In genomic region chr5:74063346-74063745, GRCh38 we compare ENCODE assay signal across 15 cellular contexts.
DNase-seq lines count a peak whose midpoint lies in the region; ATAC-seq, FAIRE-seq and TF ChIP-seq lines count a peak whose summit lies in the region.
"Had no signal": no experiment of that assay in that cellular context is flagged by ENCODE, and none has a peak within 500 bp of the region (broad histone marks: within the 10 kb centered on the region; RNA-seq: fewer than 3 reads in every experiment).

No MANE protein-coding gene starts in this region.

- no peak overlapping the region for H2AFZ ChIP-seq in astrocyte (ENCODE audit: low read depth, low read length)

- H4K20me1 ChIP-seq in astrocyte (ENCODE audit: insufficient read depth, low read length), result no peaks in the 10 kb centered on the region

- peaks cover 22% of the 10 kb centered on the region for H3K4me1 Mint-ChIP-seq in astrocyte (ENCODE audit: low read depth, unreplicated experiment)

- H3K9me3 Mint-ChIP-seq in astrocyte (ENCODE audit: unreplicated experiment), result no peaks in the 10 kb centered on the region

- no peaks in the 10 kb centered on the region for H3K27me3 Mint-ChIP-seq in astrocyte (ENCODE audit: low read depth, unreplicated experiment)

- peak overlapping the region; percentile 58 for H3K27ac ChIP-seq in astrocyte (ENCODE audit: low read depth, low read length)
- no peak overlapping the region for H3K27ac ChIP-seq in gastrocnemius medialis
- no peak overlapping the region for H3K27ac ChIP-seq in adrenal gland
- H3K27ac ChIP-seq: C4-2B had no signal

- H3K4me2 ChIP-seq in astrocyte (ENCODE audit: low read length) (peak overlapping the region; percentile 45), skeletal muscle satellite cell (ENCODE audit: low read length) (peak overlapping the region; percentile 33)

- H3K4me3 ChIP-seq in astrocyte (ENCODE audit: insufficient read depth, low read depth, low read length) (no peak overlapping the region), skeletal muscle satellite cell (ENCODE audit: low read length) (peak overlapping the region; percentile 3), gastrocnemius medialis (no peak overlapping the region), adrenal gland (no peak overlapping the region)
- H3K4me3 ChIP-seq: HAP-1 had no signal

- no peak for FAIRE-seq in astrocyte (lab: Jason Lieb, UNC)

- intact Hi-C loops in gastrocnemius medialis (cut with DNase I; ENCODE audit: low total_unique reads) (no loop called here), adrenal gland (cut with DNase I) (no loop called here)

- H3K27me3 ChIP-seq in astrocyte (ENCODE audit: insufficient read depth, low read length), result no peaks in the 10 kb centered on the region
- H3K27me3 ChIP-seq in skeletal muscle satellite cell (ENCODE audit: control insufficient read depth, insufficient read depth, low read length), result no peaks in the 10 kb centered on the region
- H3K27me3 ChIP-seq in gastrocnemius medialis, result no peaks in the 10 kb centered on the region
- no peaks in the 10 kb centered on the region for H3K27me3 ChIP-seq in adrenal gland

- H3K9me3 ChIP-seq in astrocyte (ENCODE audit: insufficient read depth, low read depth, low read length) (no peaks in the 10 kb centered on the region), skeletal muscle satellite cell (replicated peaks; ENCODE audit: low read length) (no peaks in the 10 kb centered on the region), gastrocnemius medialis (no peaks in the 10 kb centered on the region), adrenal gland (replicated peaks in 1 of 3) (no peaks in the 10 kb centered on the region)
- H3K9me3 ChIP-seq: HAP-1 had no signal

- 82 to 94% (median 90%) methylated on average over 4 of the region's 4 CpGs for WGBS in adrenal gland, 4 donors

- no peaks in the 10 kb centered on the region for H3K79me2 ChIP-seq in astrocyte (ENCODE audit: insufficient read depth, low read length)

- H3K36me3 ChIP-seq in astrocyte (ENCODE audit: insufficient read depth, low read length) (no peaks in the 10 kb centered on the region), skeletal muscle satellite cell (ENCODE audit: insufficient read depth, low read length) (no peaks in the 10 kb centered on the region), gastrocnemius medialis (no peaks in the 10 kb centered on the region), adrenal gland (replicated peaks in 1 of 2) (no peaks in the 10 kb centered on the region)
- H3K36me3 ChIP-seq: HAP-1 had no signal

- no peak for ATAC-seq in gastrocnemius medialis

- H3K9ac ChIP-seq in astrocyte (ENCODE audit: low read length) (no peak overlapping the region), skeletal muscle satellite cell (ENCODE audit: low read depth, low read length) (peak overlapping the region; percentile 19)

- H3K4me3 Mint-ChIP-seq in astrocyte (ENCODE audit: unreplicated experiment), result no peak overlapping the region

- TF ChIP-seq CTCF in astrocyte (IDR thresholded peaks at IDR 0.05; ENCODE audit: insufficient read depth, low read depth, low read length), result no peak
- no peak for TF ChIP-seq CTCF in gastrocnemius medialis (IDR thresholded peaks at IDR 0.05 in 4 of 5, conservative IDR thresholded peaks at IDR 0.05 in 1 of 5)
- no peak for TF ChIP-seq CTCF in adrenal gland (IDR thresholded peaks at IDR 0.05)

- no peaks in the 10 kb centered on the region for H3K36me3 Mint-ChIP-seq in astrocyte (ENCODE audit: low read depth, unreplicated experiment)

- peak; percentile 20 for DNase-seq in M059J (ENCODE audit: low read depth)
- peak; percentile 47 for DNase-seq in astrocyte (ENCODE audit: low read depth)
- DNase-seq in kidney glomerular epithelial cell (lab: John Stamatoyannopoulos, UW), result peak; percentile 19
- no peak for DNase-seq in gastrocnemius medialis
- no peak for DNase-seq in adrenal gland
- no peak for DNase-seq in activated gamma-delta T cell treated with Interleukin-2 at 50 U/mL for 16 hours
- DNase-seq in amniotic stem cell (lab: John Stamatoyannopoulos, UW), result no peak
- DNase-seq: DMS153, NCI-H1436, NCI-H2081 treated with DMSO at 0.1 percent for 48 hours, NCI-H524 treated with DMSO at 0.1 percent for 48 hours, Right ventricle myocardium superior had no signal

- H3K4me1 ChIP-seq in astrocyte (ENCODE audit: insufficient read depth, low read length) (peaks cover 21% of the 10 kb centered on the region), skeletal muscle satellite cell (ENCODE audit: control insufficient read depth, insufficient read depth, low read length) (peaks cover 51% of the 10 kb centered on the region), gastrocnemius medialis (peaks cover 0 to 2% of the 10 kb centered on the region in 2 donors), adrenal gland (replicated peaks in 1 of 2) (no peaks in the 10 kb centered on the region)
- H3K4me1 ChIP-seq: HAP-1 had no signal

- TF ChIP-seq POLR2A in gastrocnemius medialis (IDR thresholded peaks at IDR 0.05), result no peak
- TF ChIP-seq POLR2A in adrenal gland (IDR thresholded peaks at IDR 0.05), result no peak

- peak overlapping the region; percentile 67 for H3K27ac Mint-ChIP-seq in astrocyte (ENCODE audit: unreplicated experiment)

- in situ Hi-C loops in gastrocnemius medialis (cut with MboI; ENCODE audit: low sequenced_read_pairs in 4 of 4), result no loop called here

Comparison
In these comparisons a context has a peak if more than half of its experiments do, and no peak if none do; other contexts are left out.
1. DNase-seq: peak in M059J (single experiment), astrocyte (single experiment) and kidney glomerular epithelial cell (single experiment); none in gastrocnemius medialis (0 of 2), adrenal gland (0 of 7), activated gamma-delta T cell treated with Interleukin-2 at 50 U/mL for 16 hours (single experiment) and amniotic stem cell (single experiment).